Comparison of ENCODE assay signal across 16 cellular contexts in genomic region chr4:173526034-173526482, GRCh38. TPM values are rescaled to one million over a fixed set of nuclear protein-coding genes. Genes with fewer than 3 reads are reported as not detected.
DNase-seq lines count a peak whose midpoint lies in the region; ATAC-seq and TF ChIP-seq lines count a peak whose summit lies in the region.
"Had no signal": no experiment of that assay in that cellular context is flagged by ENCODE, and none has a peak within 500 bp of the region (broad histone marks: within the 10 kb centered on the region; RNA-seq: fewer than 3 reads in every experiment).

No MANE protein-coding gene starts in this region.

- TF ChIP-seq CTCF in A673 (conservative IDR thresholded peaks at IDR 0.05; ENCODE audit: low read depth, low read length), result no peak
- no peak for TF ChIP-seq CTCF in GM10248 (IDR thresholded peaks at IDR 0.05; ENCODE audit: control extremely low read depth, extremely low read depth, low read depth, missing control alignments)
- no peak for TF ChIP-seq CTCF in nephron (IDR thresholded peaks at IDR 0.05; ENCODE audit: unreplicated experiment in 3 of 3)

- no peaks in the 10 kb centered on the region for H3K9me3 ChIP-seq in A673 (ENCODE audit: low read depth, low read length, poor library complexity, severe bottlenecking)

- ATAC-seq in GM19397 (IDR thresholded peaks at IDR 0.05; ENCODE audit: unreplicated experiment) (no peak), HG03139 (IDR thresholded peaks at IDR 0.05; ENCODE audit: unreplicated experiment) (no peak)
- ATAC-seq: natural killer cell treated with Interleukin-12 subunit alpha and Interleukin-12 subunit beta and Interleukin-15 and Interleukin-18, amount 100 ng/mL, for 72 hours had no signal

- intact Hi-C loops in A673 (cut with micrococcal nuclease; ENCODE audit: unreplicated experiment), result no loop called here

- peak overlapping the region; percentile 29 to 38 (median 36) for H3K4me3 Mint-ChIP-seq in nephron
- H3K4me3 Mint-ChIP-seq: natural killer cell treated with Interleukin-12 subunit alpha and Interleukin-12 subunit beta and Interleukin-15 and Interleukin-18, amount 100 ng/mL, for 72 hours had no signal

- POLR2A ChIA-PET in A673 (lab: Charles Lee; ENCODE audit: low non-redundant PET), result no interaction called here
- POLR2A ChIA-PET in GM10248 (lab: Yijun Ruan, JAX), result no interaction called here

- peaks cover 21% of the 10 kb centered on the region for H3K4me1 ChIP-seq in A673 (ENCODE audit: insufficient read depth, low read length, poor library complexity, severe bottlenecking)

- peaks cover 27% of the 10 kb centered on the region for H3K36me3 ChIP-seq in A673 (ENCODE audit: insufficient read depth, low read length, poor library complexity, severe bottlenecking)

- peaks cover 59% of the 10 kb centered on the region for H3K4me1 Mint-ChIP-seq in nephron

- H3K27me3 Mint-ChIP-seq in nephron (ENCODE audit: low read depth), result peaks cover 98% of the 10 kb centered on the region

- H3K27ac Mint-ChIP-seq in nephron, result no peak overlapping the region
- H3K27ac Mint-ChIP-seq: natural killer cell treated with Interleukin-12 subunit alpha and Interleukin-12 subunit beta and Interleukin-15 and Interleukin-18, amount 100 ng/mL, for 72 hours had no signal

- no TSS peak for BruUV-seq in A673 (replicated peaks; lab: Mats Ljungman, UMichigan)

- H3K27me3 ChIP-seq in A673 (replicated peaks; ENCODE audit: insufficient read depth, low read depth, low read length, poor library complexity), result no peaks in the 10 kb centered on the region

- CTCF ChIA-PET in A673 (lab: Charles Lee), result no interaction called here
- CTCF ChIA-PET in GM10248 (lab: Yijun Ruan, JAX), result no interaction called here

- H3K27ac ChIP-seq in A673 (ENCODE audit: low read depth, low read length, poor library complexity, severe bottlenecking), result peak overlapping the region; percentile 29
- H3K27ac ChIP-seq: epithelial cell of prostate, PC-9 had no signal

- DNase-seq in A673 (ENCODE audit: low spot score), result no peak
- peak; percentile 4 for DNase-seq in GM10248 (ENCODE audit: extremely low spot score)
- peak; percentile 43 for DNase-seq in ecto neural progenitor cell (ENCODE audit: low spot score)
- no peak for DNase-seq in Ammon's horn (ENCODE audit: low spot score)
- DNase-seq in NOMO-1 treated with dmso at 0.1 percent for 144 hours (lab: John Stamatoyannopoulos, UW; ENCODE audit: unreplicated experiment), result no peak
- DNase-seq: CD4-positive, CD25-positive, alpha-beta regulatory T cell; GDM1; NCI-H2171; PC-9; T1000 had no signal

- peaks cover 3% of the 10 kb centered on the region for H3K9me3 Mint-ChIP-seq in nephron
- H3K9me3 Mint-ChIP-seq: natural killer cell treated with Interleukin-12 subunit alpha and Interleukin-12 subunit beta and Interleukin-15 and Interleukin-18, amount 100 ng/mL, for 72 hours had no signal

- no peak overlapping the region for H3K4me3 ChIP-seq in A673 (ENCODE audit: low read depth, low read length, poor library complexity, severe bottlenecking)
- H3K4me3 ChIP-seq: PC-9 had no signal

- no peaks in the 10 kb centered on the region for H3K36me3 Mint-ChIP-seq in nephron (ENCODE audit: low read depth)
- H3K36me3 Mint-ChIP-seq: CD4-positive, CD25-positive, alpha-beta regulatory T cell had no signal

RNA-seq across cellular contexts. Expression of gene HAND2, which starts 4.0 kb away (rescaled TPM):
- 22.7 and 24.0 TPM in 2 replicates for total RNA-seq in A673 (2021)
- total RNA-seq: CD4-positive, CD25-positive, alpha-beta regulatory T cell; MCF 10A; natural killer cell treated with Interleukin-12 subunit alpha and Interleukin-12 subunit beta and Interleukin-15 and Interleukin-18, amount 100 ng/mL, for 72 hours; PC-9 had no signal

Comparison
In these comparisons a context has a peak if more than half of its experiments do, and no peak if none do; other contexts are left out.
1. DNase-seq: peak in GM10248 (single experiment) and ecto neural progenitor cell (single experiment); none in A673 (single experiment), Ammon's horn (single experiment) and NOMO-1 treated with dmso at 0.1 percent for 144 hours (single experiment).